In genomic region chr11:1303973-1304372, GRCh38 we compare ENCODE assay signal across 11 cellular contexts. TPM values are rescaled to one million over a fixed set of nuclear protein-coding genes. Genes with fewer than 3 reads are reported as not detected.
DNase-seq lines count a peak whose midpoint lies in the region; ATAC-seq and TF ChIP-seq lines count a peak whose summit lies in the region.
"Had no signal": no experiment of that assay in that cellular context is flagged by ENCODE, and none has a peak within 500 bp of the region (broad histone marks: within the 10 kb centered on the region; RNA-seq: fewer than 3 reads in every experiment).

No MANE protein-coding gene starts in this region.

- H3T11ph ChIP-seq in H9 (ENCODE audit: low read length): no peak overlapping the region

- H3K18ac ChIP-seq in H9 (ENCODE audit: insufficient read length, low read depth, low read length): no peak overlapping the region

- H3K79me1 ChIP-seq in H9 (ENCODE audit: insufficient read depth, low read depth, low read length, poor library complexity, severe bottlenecking): peaks cover 13% of the 10 kb centered on the region

- no peak overlapping the region for H2BK120ac ChIP-seq in H9 (ENCODE audit: low read depth, low read length, poor library complexity, severe bottlenecking)

- no peak overlapping the region for H2BK15ac ChIP-seq in H9 (ENCODE audit: low read depth, low read length)

- H3K4me1 Mint-ChIP-seq in H9: peaks cover 23 to 34% of the 10 kb centered on the region in 2 experiments
- peaks cover 56% of the 10 kb centered on the region for H3K4me1 Mint-ChIP-seq in stimulated activated memory B cell treated with anti-CD40 and anti-IgM and Interleukin-4, amounts not matched to agents 10 μg/mL and 1 μg/mL and 100 μg/mL, for 72 hours
- peaks cover 63% of the 10 kb centered on the region for H3K4me1 Mint-ChIP-seq in stimulated activated naive CD8-positive, alpha-beta T cell treated with anti-CD3 and anti-CD28 coated beads, Interleukin-15, amount 100 ng/mL, for 72 hours

- peaks cover 1% of the 10 kb centered on the region; the same call in 1 of the 2 replicates for H3K79me2 ChIP-seq in H9 (ENCODE audit: insufficient read depth, low read length)

- WGBS in H9 (ENCODE audit: extremely low coverage, insufficient read length, low lambda C conversion rate): no CpG with 5 or more reads among the region's 10 CpGs

- no peaks in the 10 kb centered on the region for H3K9me3 Mint-ChIP-seq in H9
- no peaks in the 10 kb centered on the region for H3K9me3 Mint-ChIP-seq in stimulated activated memory B cell treated with anti-CD40 and anti-IgM and Interleukin-4, amounts not matched to agents 10 μg/mL and 1 μg/mL and 100 μg/mL, for 72 hours
- no peaks in the 10 kb centered on the region for H3K9me3 Mint-ChIP-seq in stimulated activated naive CD8-positive, alpha-beta T cell treated with anti-CD3 and anti-CD28 coated beads, Interleukin-15, amount 100 ng/mL, for 72 hours
- H3K9me3 Mint-ChIP-seq: neural progenitor cell had no signal

- no peak overlapping the region for H3K27ac Mint-ChIP-seq in H9
- peak overlapping the region; percentile 49 for H3K27ac Mint-ChIP-seq in stimulated activated memory B cell treated with anti-CD40 and anti-IgM and Interleukin-4, amounts not matched to agents 10 μg/mL and 1 μg/mL and 100 μg/mL, for 72 hours
- H3K27ac Mint-ChIP-seq in stimulated activated naive CD8-positive, alpha-beta T cell treated with anti-CD3 and anti-CD28 coated beads, Interleukin-15, amount 100 ng/mL, for 72 hours: no peak overlapping the region

- no peak overlapping the region for H2AK5ac ChIP-seq in H9 (ENCODE audit: insufficient read length, low read length)

- H3K27me3 Mint-ChIP-seq in H9 (ENCODE audit: low read depth): no peaks in the 10 kb centered on the region
- no peaks in the 10 kb centered on the region for H3K27me3 Mint-ChIP-seq in stimulated activated memory B cell treated with anti-CD40 and anti-IgM and Interleukin-4, amounts not matched to agents 10 μg/mL and 1 μg/mL and 100 μg/mL, for 72 hours
- no peaks in the 10 kb centered on the region for H3K27me3 Mint-ChIP-seq in stimulated activated naive CD8-positive, alpha-beta T cell treated with anti-CD3 and anti-CD28 coated beads, Interleukin-15, amount 100 ng/mL, for 72 hours

- peak; percentile 5 for ATAC-seq in left lobe of liver
- ATAC-seq in stimulated activated memory B cell treated with anti-CD40 and anti-IgM and Interleukin-4, amounts not matched to agents 10 μg/mL and 1 μg/mL and 100 μg/mL, for 72 hours: no peak
- no peak for ATAC-seq in stimulated activated naive CD8-positive, alpha-beta T cell treated with anti-CD3 and anti-CD28 coated beads, Interleukin-15, amount 100 ng/mL, for 72 hours

- H4K5ac ChIP-seq in H9 (ENCODE audit: insufficient read length, low read depth, low read length): no peak overlapping the region

- peaks cover 0 to 5% (median 4%) of the 10 kb centered on the region in 3 experiments; a peak in 3 of 7 replicates for H3K36me3 Mint-ChIP-seq in H9 (ENCODE audit: insufficient read depth in 1 of 3, low read depth in 3 of 3)
- peaks cover 29% of the 10 kb centered on the region for H3K36me3 Mint-ChIP-seq in stimulated activated memory B cell treated with anti-CD40 and anti-IgM and Interleukin-4, amounts not matched to agents 10 μg/mL and 1 μg/mL and 100 μg/mL, for 72 hours

- no peak overlapping the region for H4K91ac ChIP-seq in H9 (ENCODE audit: insufficient read length, low read depth, low read length)

- H2BK20ac ChIP-seq in H9 (ENCODE audit: low read depth, low read length, poor library complexity, severe bottlenecking): no peak overlapping the region

- no peak overlapping the region for H3K4me3 Mint-ChIP-seq in H9
- no peak overlapping the region for H3K4me3 Mint-ChIP-seq in stimulated activated memory B cell treated with anti-CD40 and anti-IgM and Interleukin-4, amounts not matched to agents 10 μg/mL and 1 μg/mL and 100 μg/mL, for 72 hours
- H3K4me3 Mint-ChIP-seq in stimulated activated naive CD8-positive, alpha-beta T cell treated with anti-CD3 and anti-CD28 coated beads, Interleukin-15, amount 100 ng/mL, for 72 hours: no peak overlapping the region
- H3K4me3 Mint-ChIP-seq: neural progenitor cell had no signal

- no peaks in the 10 kb centered on the region for H3K23me2 ChIP-seq in H9 (ENCODE audit: insufficient read length, low read depth, low read length, poor library complexity, severe bottlenecking)

- no peaks in the 10 kb centered on the region; the same call in 1 of the 2 replicates for H3K4me1 ChIP-seq in H9 (ENCODE audit: insufficient read depth, low read length)

- no peaks in the 10 kb centered on the region for H4K20me1 ChIP-seq in H9 (ENCODE audit: control insufficient read depth, insufficient read depth, insufficient read length)

- H3K4me2 ChIP-seq in H9 (ENCODE audit: insufficient read depth, insufficient read length, low read length): no peak overlapping the region
- H3K4me2 ChIP-seq: neural progenitor cell had no signal

- H3K4ac ChIP-seq in H9 (ENCODE audit: low read depth, low read length): no peak overlapping the region

- no peak overlapping the region for H3K23ac ChIP-seq in H9 (ENCODE audit: insufficient read length, low read depth, low read length)

- no peak overlapping the region for H3K9ac ChIP-seq in H9 (ENCODE audit: extremely low read depth, insufficient read length, low read length)
- H3K9ac ChIP-seq: neural progenitor cell had no signal

- peak; percentile 22 for DNase-seq in H9
- peak; percentile 69 for DNase-seq in left lobe of liver (ENCODE audit: low spot score)
- no peak for DNase-seq in activated CD4-positive, alpha-beta T cell treated with anti-CD3 and anti-CD28 coated beads for 1 hour
- no peak for DNase-seq in NCI-H2081 treated with DMSO at 0.1 percent for 48 hours (lab: John Stamatoyannopoulos, UW)
- no peak for DNase-seq in AG08396 (ENCODE audit: low spot score)
- no peak for DNase-seq in stimulated activated naive CD8-positive, alpha-beta T cell treated with anti-CD3 and anti-CD28 coated beads, Interleukin-15, amount 100 ng/mL, for 72 hours
- DNase-seq: SHP77 had no signal

- H3K14ac ChIP-seq in H9 (ENCODE audit: insufficient read depth, low read length): no peak overlapping the region

- no peak overlapping the region for H3K56ac ChIP-seq in H9 (ENCODE audit: insufficient read length, low read depth, low read length)

- TF ChIP-seq CTCF in H9 (conservative IDR thresholded peaks at IDR 0.05): no peak

- no peaks in the 10 kb centered on the region for H3K9me3 ChIP-seq in H9 (ENCODE audit: control insufficient read depth, low read depth, low read length)
- H3K9me3 ChIP-seq: uterus had no signal

- H3K27me3 ChIP-seq in H9 (ENCODE audit: insufficient read depth, low read length): no peaks in the 10 kb centered on the region
- H3K27me3 ChIP-seq: neural progenitor cell, uterus had no signal

- no peak overlapping the region for H2BK5ac ChIP-seq in H9 (ENCODE audit: insufficient read length, low read length)

- H4K8ac ChIP-seq in H9 (replicated peaks; ENCODE audit: insufficient read length, low read depth, low read length): no peak overlapping the region

- no peak overlapping the region for H2AFZ ChIP-seq in H9 (ENCODE audit: low read length)
- H2AFZ ChIP-seq: neural progenitor cell had no signal

- H2BK12ac ChIP-seq in H9 (ENCODE audit: insufficient read length, low read depth, low read length): no peak overlapping the region

- H3K27ac ChIP-seq in H9 (ENCODE audit: insufficient read length, low read depth, low read length) (no peak overlapping the region), cingulate gyrus (ENCODE audit: low read depth, low read length) (peak overlapping the region; percentile 54)
- H3K27ac ChIP-seq: neural progenitor cell, uterus had no signal

RNA-seq across cellular contexts. Expression of gene TOLLIP, which starts 5.5 kb away (rescaled TPM):
- total RNA-seq in H9 (2021) (32.3 and 32.4 TPM in 2 replicates), left lobe of liver (128 TPM)

Comparison
In these comparisons a context has a peak if more than half of its experiments do, and no peak if none do; other contexts are left out.
1. DNase-seq: peak in H9 (single experiment) and left lobe of liver (single experiment); none in activated CD4-positive, alpha-beta T cell treated with anti-CD3 and anti-CD28 coated beads for 1 hour (single experiment), NCI-H2081 treated with DMSO at 0.1 percent for 48 hours (single experiment), AG08396 (single experiment) and stimulated activated naive CD8-positive, alpha-beta T cell treated with anti-CD3 and anti-CD28 coated beads, Interleukin-15, amount 100 ng/mL, for 72 hours (0 of 2).